Comparison of ENCODE assay signal across 8 cellular contexts in genomic region chr11:96464695-96465307, GRCh38.
DNase-seq lines count a peak whose midpoint lies in the region; ATAC-seq and TF ChIP-seq lines count a peak whose summit lies in the region.

No MANE protein-coding gene starts in this region.

- TF ChIP-seq CTCF in BE2C (IDR thresholded peaks at IDR 0.05; ENCODE audit: low read depth, low read length) (peak; percentile 74), epithelial cell of proximal tubule (conservative IDR thresholded peaks at IDR 0.05; ENCODE audit: low read depth, low read length) (peak; percentile 81)

- peaks cover 0 to 8% (median 6%) of the 10 kb centered on the region in 7 donors for H3K4me1 Mint-ChIP-seq in naive thymus-derived CD4-positive, alpha-beta T cell

- no peaks in the 10 kb centered on the region for H3K9me3 ChIP-seq in BE2C
- no peaks in the 10 kb centered on the region for H3K9me3 ChIP-seq in naive thymus-derived CD4-positive, alpha-beta T cell (ENCODE audit: control insufficient read depth in 2 of 3, low read length in 3 of 3)

- no peak overlapping the region for H3K27ac ChIP-seq in naive thymus-derived CD4-positive, alpha-beta T cell (ENCODE audit: low read depth, low read length)

- no peaks in the 10 kb centered on the region for H3K36me3 Mint-ChIP-seq in naive thymus-derived CD4-positive, alpha-beta T cell

- no peaks in the 10 kb centered on the region for H3K27me3 ChIP-seq in BE2C
- H3K27me3 ChIP-seq in naive thymus-derived CD4-positive, alpha-beta T cell (ENCODE audit: control insufficient read depth in 2 of 2, insufficient read depth in 2 of 2, low read length in 2 of 2), result peaks cover 0 to 3% of the 10 kb centered on the region in 2 donors

- H3K4me3 ChIP-seq in BE2C (ENCODE audit: low read depth, low read length), result peak overlapping the region; percentile 57
- H3K4me3 ChIP-seq in epithelial cell of proximal tubule (ENCODE audit: low read depth, low read length), result no peak overlapping the region
- H3K4me3 ChIP-seq in naive thymus-derived CD4-positive, alpha-beta T cell (ENCODE audit: low read length), result no peak overlapping the region

- peak; percentile 90 for ATAC-seq in GM18502 (IDR thresholded peaks at IDR 0.05; ENCODE audit: poor library complexity, unreplicated experiment)
- ATAC-seq in HG02840 (IDR thresholded peaks at IDR 0.05; ENCODE audit: low FRiP score, unreplicated experiment), result peak; percentile 86
- peak; percentile 79 for ATAC-seq in naive thymus-derived CD4-positive, alpha-beta T cell

- no peaks in the 10 kb centered on the region for H3K36me3 ChIP-seq in BE2C
- no peaks in the 10 kb centered on the region for H3K36me3 ChIP-seq in naive thymus-derived CD4-positive, alpha-beta T cell (ENCODE audit: control insufficient read depth in 2 of 3, insufficient read depth in 3 of 3, low read length in 3 of 3)

- H3K9me3 Mint-ChIP-seq in naive thymus-derived CD4-positive, alpha-beta T cell, result no peaks in the 10 kb centered on the region

- in situ Hi-C loops in SK-MEL-5 (cut with HindIII; ENCODE audit: low pct_unique_long_range_greater_than_20kb, low sequenced_read_pairs), result no loop called here

- intact Hi-C loops in naive thymus-derived CD4-positive, alpha-beta T cell (cut with micrococcal nuclease), result loop anchor here (1.0 to 2.0 kb wide), 2 partner anchors 628 to 676 kb away; no protein-coding TSS in a partner anchor

- peak; percentile 26 for DNase-seq in BE2C
- DNase-seq in NCI-H1105 (lab: John Stamatoyannopoulos, UW), result peak; percentile 82
- peak; percentile 76 for DNase-seq in SK-MEL-5 (ENCODE audit: low read depth, low spot score)
- peak; percentile 41 for DNase-seq in epithelial cell of proximal tubule (ENCODE audit: low read depth)
- peak in 7 of 9 donors; percentile 12 to 64 (median 54) for DNase-seq in naive thymus-derived CD4-positive, alpha-beta T cell
- no peak for DNase-seq in stimulated activated CD4-positive, alpha-beta T cell treated with anti-CD3 and anti-CD28 coated beads, Interleukin-12 subunit alpha, Interleukin-12 subunit beta, amount 100 ng/mL, for 4 hours

- POLR2A ChIA-PET in naive thymus-derived CD4-positive, alpha-beta T cell (lab: Charles Lee), result no interaction called here

- CTCF ChIA-PET in naive thymus-derived CD4-positive, alpha-beta T cell (lab: Charles Lee), result interaction anchor here (0.6 to 1.9 kb wide), 7 partner anchors 9 to 1534 kb away, joined by 3 to 15 read pairs (median 3); no protein-coding TSS in a partner anchor

- H3K27ac Mint-ChIP-seq in naive thymus-derived CD4-positive, alpha-beta T cell, result peak overlapping the region in 1 of 9 donors; percentile 25

- peaks cover 7% of the 10 kb centered on the region; the same call in 1 of the 2 replicates for H3K4me1 ChIP-seq in BE2C
- H3K4me1 ChIP-seq in naive thymus-derived CD4-positive, alpha-beta T cell (ENCODE audit: control insufficient read depth in 2 of 2, insufficient read depth in 2 of 2, low read length in 2 of 2), result peaks cover 0 to 3% of the 10 kb centered on the region in 2 donors

- H3K4me3 Mint-ChIP-seq in naive thymus-derived CD4-positive, alpha-beta T cell, result peak overlapping the region in 6 of 10 donors; percentile 64 to 76 (median 73)

- H3K27me3 Mint-ChIP-seq in naive thymus-derived CD4-positive, alpha-beta T cell, result peaks cover under 1 to 16% (median 13%) of the 10 kb centered on the region in 5 donors
